Comparison of ENCODE assay signal across 1 cellular context in genomic region chr5:20347334-20347733, GRCh38.
TF ChIP-seq lines count a peak whose summit lies in the region.

No MANE protein-coding gene starts in this region.

TF ChIP-seq in SK-N-SH, 30 proteins besides CTCF, POLR2A, EP300 and RAD21 (continued from another document):
- TF ChIP-seq, protein P1, sequence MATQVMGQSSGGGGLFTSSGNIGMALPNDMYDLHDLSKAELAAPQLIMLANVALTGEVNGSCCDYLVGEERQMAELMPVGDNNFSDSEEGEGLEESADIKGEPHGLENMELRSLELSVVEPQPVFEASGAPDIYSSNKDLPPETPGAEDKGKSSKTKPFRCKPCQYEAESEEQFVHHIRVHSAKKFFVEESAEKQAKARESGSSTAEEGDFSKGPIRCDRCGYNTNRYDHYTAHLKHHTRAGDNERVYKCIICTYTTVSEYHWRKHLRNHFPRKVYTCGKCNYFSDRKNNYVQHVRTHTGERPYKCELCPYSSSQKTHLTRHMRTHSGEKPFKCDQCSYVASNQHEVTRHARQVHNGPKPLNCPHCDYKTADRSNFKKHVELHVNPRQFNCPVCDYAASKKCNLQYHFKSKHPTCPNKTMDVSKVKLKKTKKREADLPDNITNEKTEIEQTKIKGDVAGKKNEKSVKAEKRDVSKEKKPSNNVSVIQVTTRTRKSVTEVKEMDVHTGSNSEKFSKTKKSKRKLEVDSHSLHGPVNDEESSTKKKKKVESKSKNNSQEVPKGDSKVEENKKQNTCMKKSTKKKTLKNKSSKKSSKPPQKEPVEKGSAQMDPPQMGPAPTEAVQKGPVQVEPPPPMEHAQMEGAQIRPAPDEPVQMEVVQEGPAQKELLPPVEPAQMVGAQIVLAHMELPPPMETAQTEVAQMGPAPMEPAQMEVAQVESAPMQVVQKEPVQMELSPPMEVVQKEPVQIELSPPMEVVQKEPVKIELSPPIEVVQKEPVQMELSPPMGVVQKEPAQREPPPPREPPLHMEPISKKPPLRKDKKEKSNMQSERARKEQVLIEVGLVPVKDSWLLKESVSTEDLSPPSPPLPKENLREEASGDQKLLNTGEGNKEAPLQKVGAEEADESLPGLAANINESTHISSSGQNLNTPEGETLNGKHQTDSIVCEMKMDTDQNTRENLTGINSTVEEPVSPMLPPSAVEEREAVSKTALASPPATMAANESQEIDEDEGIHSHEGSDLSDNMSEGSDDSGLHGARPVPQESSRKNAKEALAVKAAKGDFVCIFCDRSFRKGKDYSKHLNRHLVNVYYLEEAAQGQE (IDR thresholded peaks at IDR 0.05; ENCODE audit: low read depth, low read length) = peak; percentile 42; the same call in 1 of the 2 replicates
- TF ChIP-seq SIN3A (IDR thresholded peaks at IDR 0.05; ENCODE audit: borderline replicate concordance, low read depth, low read length) = no peak
